14 cellular contexts compared by ENCODE assay signal in genomic region chr6:21019614-21020013, GRCh38.
DNase-seq lines count a peak whose midpoint lies in the region; ATAC-seq and TF ChIP-seq lines count a peak whose summit lies in the region.
"Had no signal": no experiment of that assay in that cellular context is flagged by ENCODE, and none has a peak within 500 bp of the region (broad histone marks: within the 10 kb centered on the region; RNA-seq: fewer than 3 reads in every experiment).

No MANE protein-coding gene starts in this region.

- no peak overlapping the region for H3K4me3 ChIP-seq in AG04450 (ENCODE audit: low read depth, low read length)
- no peak overlapping the region for H3K4me3 ChIP-seq in WERI-Rb-1 (ENCODE audit: low read depth, low read length)
- H3K4me3 ChIP-seq in fibroblast of villous mesenchyme (ENCODE audit: low read depth, low read length): no peak overlapping the region

- CTCF ChIA-PET in AG04450 (lab: Charles Lee): interaction anchor here (0.6 to 1.1 kb wide), 2 partner anchors 21 to 172 kb away, joined by 3 read pairs; no protein-coding TSS in a partner anchor

- DNase-seq in AG04450 (ENCODE audit: low read depth, low spot score): no peak
- peak; percentile 17 for DNase-seq in H4 (ENCODE audit: low spot score)
- no peak for DNase-seq in WERI-Rb-1
- DNase-seq in fibroblast of villous mesenchyme (ENCODE audit: low read depth): peak; percentile 14
- no peak for DNase-seq in NCI-H146 (lab: John Stamatoyannopoulos, UW)
- no peak for DNase-seq in NCI-H187 treated with DMSO at 0.1 percent for 48 hours (lab: John Stamatoyannopoulos, UW)
- DNase-seq in dedifferentiated amniotic fluid mesenchymal stem cell (ENCODE audit: extremely low spot score): no peak
- DNase-seq: activated CD4-positive, alpha-beta T cell treated with anti-CD3 and anti-CD28 coated beads, Interleukin-2, amount 50 U/mL, for 4 hours; AML-193; amniotic stem cell; NCI-H82; Right ventricle myocardium superior; T1000 had no signal

- H3K9me3 ChIP-seq in AG04450 (ENCODE audit: control insufficient read depth, insufficient read depth, low read length): no peaks in the 10 kb centered on the region
- no peaks in the 10 kb centered on the region for H3K9me3 ChIP-seq in WERI-Rb-1 (ENCODE audit: severe bottlenecking)

- POLR2A ChIA-PET in AG04450 (lab: Yijun Ruan, JAX): no interaction called here

- H3K36me3 ChIP-seq in WERI-Rb-1: no peaks in the 10 kb centered on the region

- H3K27me3 ChIP-seq in AG04450 (ENCODE audit: control insufficient read depth, insufficient read depth, low read length) (no peaks in the 10 kb centered on the region), WERI-Rb-1 (ENCODE audit: insufficient read depth, low read depth, severe bottlenecking) (no peaks in the 10 kb centered on the region)

- TF ChIP-seq CTCF in AG04450 (IDR thresholded peaks at IDR 0.05; ENCODE audit: low read depth, low read length) (peak; percentile 62), WERI-Rb-1 (IDR thresholded peaks at IDR 0.05; ENCODE audit: low read depth, low read length) (0 out of 2 replicates have a peak, but pooled peaks have one; percentile 12), fibroblast of villous mesenchyme (IDR thresholded peaks at IDR 0.05; ENCODE audit: insufficient read depth, low read depth, low read length) (peak; percentile 46)

- ATAC-seq in activated CD4-positive, CD25-positive, alpha-beta regulatory T cell treated with anti-CD3 and anti-CD28 coated beads, Interleukin-2, amount 50 U/mL, for 24 hours: no peak

- H3K27ac ChIP-seq in AG04450 (ENCODE audit: low read depth, low read length) (no peak overlapping the region), WERI-Rb-1 (no peak overlapping the region)

Comparison
In these comparisons a context has a peak if more than half of its experiments do, and no peak if none do; other contexts are left out.
1. DNase-seq: peak in H4 (single experiment) and fibroblast of villous mesenchyme (single experiment); none in AG04450 (single experiment), WERI-Rb-1 (single experiment), NCI-H146 (single experiment), NCI-H187 treated with DMSO at 0.1 percent for 48 hours (single experiment) and dedifferentiated amniotic fluid mesenchymal stem cell (single experiment).
2. CTCF ChIP-seq: peak in every context shown above with its lines; median percentile 62 in AG04450; 46 in fibroblast of villous mesenchyme; 12 in WERI-Rb-1.